ENCODE assay signal across 13 cellular contexts in the genomic region with DNA sequence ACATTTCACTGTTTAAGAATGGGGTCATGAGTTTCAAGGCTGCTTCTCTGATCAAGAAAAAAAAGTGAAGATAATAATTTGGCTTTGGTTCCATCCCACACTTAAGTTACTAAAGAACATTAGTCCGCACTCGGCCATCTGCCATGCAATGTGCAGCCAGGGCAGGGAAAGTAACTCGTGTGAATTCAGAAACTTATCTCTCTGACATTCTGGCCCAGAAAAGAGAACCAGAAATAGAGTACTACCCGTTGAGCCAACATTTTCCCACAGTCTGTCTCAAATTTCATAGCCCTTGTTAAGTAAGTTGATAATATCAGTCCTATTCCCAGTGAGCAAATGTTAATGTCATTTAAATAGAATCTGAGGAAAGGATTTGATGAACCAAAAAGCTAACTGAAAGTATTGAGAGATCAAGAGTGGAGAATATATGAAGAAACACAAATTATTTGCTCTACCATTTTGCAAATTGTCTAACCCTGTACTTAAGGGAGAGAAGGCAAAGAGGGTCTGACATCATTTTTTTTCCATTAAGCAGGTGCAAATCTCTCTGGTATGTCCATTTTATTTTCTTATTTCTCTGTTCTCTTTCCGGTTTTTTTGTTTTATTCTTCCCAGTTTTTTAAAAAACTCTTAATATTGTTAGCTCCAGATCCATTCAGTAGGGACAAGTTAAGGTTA.
A peak's percentile ranks its signal among the peaks of the same experiment; 100 is the strongest.
DNase-seq lines count a peak whose midpoint lies in the region; ATAC-seq and TF ChIP-seq lines count a peak whose summit lies in the region.
"Had no signal": no experiment of that assay in that cellular context is flagged by ENCODE, and none has a peak within 500 bp of the region (broad histone marks: within the 10 kb centered on the region; RNA-seq: fewer than 3 reads in every experiment).

No MANE protein-coding gene starts in this region.

- no peaks in the 10 kb centered on the region for H3K27me3 ChIP-seq in body of pancreas
- no peaks in the 10 kb centered on the region for H3K27me3 ChIP-seq in stomach

- TF ChIP-seq POLR2A in body of pancreas (IDR thresholded peaks at IDR 0.05) (no peak), stomach (IDR thresholded peaks at IDR 0.05) (no peak), lower leg skin (IDR thresholded peaks at IDR 0.05) (no peak)

- TF ChIP-seq EP300 in stomach (IDR thresholded peaks at IDR 0.05), result no peak

- H3K36me3 ChIP-seq in body of pancreas (replicated peaks in 1 of 2; ENCODE audit: insufficient read depth in 1 of 2, low read depth in 2 of 2), result no peaks in the 10 kb centered on the region
- no peaks in the 10 kb centered on the region for H3K36me3 ChIP-seq in stomach

- TF ChIP-seq CTCF in body of pancreas (IDR thresholded peaks at IDR 0.05) (no peak), stomach (IDR thresholded peaks at IDR 0.05) (no peak), lower leg skin (IDR thresholded peaks at IDR 0.05) (no peak)

- ATAC-seq in body of pancreas, result peak; percentile 55
- ATAC-seq: Panc1 had no signal

- no peak overlapping the region for H3K4me3 ChIP-seq in body of pancreas
- H3K4me3 ChIP-seq in stomach, result no peak overlapping the region
- H3K4me3 ChIP-seq in lower leg skin (ENCODE audit: low read depth, poor library complexity, severe bottlenecking), result no peak overlapping the region

- DNase-seq in NCI-H524 treated with DMSO at 0.1 percent for 48 hours (lab: John Stamatoyannopoulos, UW), result peak; percentile 60
- peak; percentile 36 to 74 (median 50) for DNase-seq in body of pancreas
- DNase-seq in iris pigment epithelial cell (ENCODE audit: low read depth), result peak; percentile 12
- peak; percentile 38 for DNase-seq in stomach
- DNase-seq in lower leg skin (ENCODE audit: low spot score in 2 of 2), result no peak
- DNase-seq in medulla oblongata (ENCODE audit: extremely low spot score), result no peak
- DNase-seq in activated CD4-positive, alpha-beta T cell treated with anti-CD3 and anti-CD28 coated beads, Interleukin-2, amount 50 U/mL, for 48 hours, result no peak
- DNase-seq: activated CD4-positive, CD25-positive, alpha-beta regulatory T cell; activated effector memory CD4-positive, alpha-beta T cell treated with anti-CD3 and anti-CD28 coated beads, Interleukin-2, amount 50 U/mL, for 16 hours; DMS53; head of caudate nucleus; NCI-H510A treated with DMSO at 0.1 percent for 48 hours had no signal

- WGBS in body of pancreas, 2 donors, result 19 to 22% methylated on average over 5 of the region's 5 CpGs
- 27 to 51% (median 42%) methylated on average over 5 of the region's 5 CpGs for WGBS in stomach, 5 donors
- 30 to 48% methylated on average over 5 of the region's 5 CpGs for WGBS in lower leg skin, 2 donors

- H3K27ac ChIP-seq in body of pancreas, result peak overlapping the region in 1 of 4 donors; percentile 45
- H3K27ac ChIP-seq in stomach, result no peak overlapping the region

- H3K4me1 ChIP-seq in body of pancreas (peaks cover 12% of the 10 kb centered on the region), stomach (no peaks in the 10 kb centered on the region)

- intact Hi-C loops in body of pancreas (cut with DNase I), result no loop called here
- intact Hi-C loops in stomach (cut with DNase I; ENCODE audit: low total_unique reads), result no loop called here
- intact Hi-C loops in lower leg skin (cut with DNase I; ENCODE audit: low total_unique reads), result no loop called here

- H3K9me3 ChIP-seq in body of pancreas (no peaks in the 10 kb centered on the region), stomach (no peaks in the 10 kb centered on the region)

Comparison
In these comparisons a context has a peak if more than half of its experiments do, and no peak if none do; other contexts are left out.
1. DNase-seq: peak in NCI-H524 treated with DMSO at 0.1 percent for 48 hours (single experiment), body of pancreas (4 of 4), iris pigment epithelial cell (single experiment) and stomach (single experiment); none in lower leg skin (0 of 2), medulla oblongata (single experiment) and activated CD4-positive, alpha-beta T cell treated with anti-CD3 and anti-CD28 coated beads, Interleukin-2, amount 50 U/mL, for 48 hours (0 of 2).